ENCODE assay signal across 1 cellular context in genomic region chr3:58388550-58389061, GRCh38.
TF ChIP-seq lines count a peak whose summit lies in the region.

No MANE protein-coding gene starts in this region.

TF ChIP-seq in GM23338, 12 proteins besides CTCF, POLR2A, EP300 and RAD21 (continued from another document):
- TF ChIP-seq, protein P1, sequence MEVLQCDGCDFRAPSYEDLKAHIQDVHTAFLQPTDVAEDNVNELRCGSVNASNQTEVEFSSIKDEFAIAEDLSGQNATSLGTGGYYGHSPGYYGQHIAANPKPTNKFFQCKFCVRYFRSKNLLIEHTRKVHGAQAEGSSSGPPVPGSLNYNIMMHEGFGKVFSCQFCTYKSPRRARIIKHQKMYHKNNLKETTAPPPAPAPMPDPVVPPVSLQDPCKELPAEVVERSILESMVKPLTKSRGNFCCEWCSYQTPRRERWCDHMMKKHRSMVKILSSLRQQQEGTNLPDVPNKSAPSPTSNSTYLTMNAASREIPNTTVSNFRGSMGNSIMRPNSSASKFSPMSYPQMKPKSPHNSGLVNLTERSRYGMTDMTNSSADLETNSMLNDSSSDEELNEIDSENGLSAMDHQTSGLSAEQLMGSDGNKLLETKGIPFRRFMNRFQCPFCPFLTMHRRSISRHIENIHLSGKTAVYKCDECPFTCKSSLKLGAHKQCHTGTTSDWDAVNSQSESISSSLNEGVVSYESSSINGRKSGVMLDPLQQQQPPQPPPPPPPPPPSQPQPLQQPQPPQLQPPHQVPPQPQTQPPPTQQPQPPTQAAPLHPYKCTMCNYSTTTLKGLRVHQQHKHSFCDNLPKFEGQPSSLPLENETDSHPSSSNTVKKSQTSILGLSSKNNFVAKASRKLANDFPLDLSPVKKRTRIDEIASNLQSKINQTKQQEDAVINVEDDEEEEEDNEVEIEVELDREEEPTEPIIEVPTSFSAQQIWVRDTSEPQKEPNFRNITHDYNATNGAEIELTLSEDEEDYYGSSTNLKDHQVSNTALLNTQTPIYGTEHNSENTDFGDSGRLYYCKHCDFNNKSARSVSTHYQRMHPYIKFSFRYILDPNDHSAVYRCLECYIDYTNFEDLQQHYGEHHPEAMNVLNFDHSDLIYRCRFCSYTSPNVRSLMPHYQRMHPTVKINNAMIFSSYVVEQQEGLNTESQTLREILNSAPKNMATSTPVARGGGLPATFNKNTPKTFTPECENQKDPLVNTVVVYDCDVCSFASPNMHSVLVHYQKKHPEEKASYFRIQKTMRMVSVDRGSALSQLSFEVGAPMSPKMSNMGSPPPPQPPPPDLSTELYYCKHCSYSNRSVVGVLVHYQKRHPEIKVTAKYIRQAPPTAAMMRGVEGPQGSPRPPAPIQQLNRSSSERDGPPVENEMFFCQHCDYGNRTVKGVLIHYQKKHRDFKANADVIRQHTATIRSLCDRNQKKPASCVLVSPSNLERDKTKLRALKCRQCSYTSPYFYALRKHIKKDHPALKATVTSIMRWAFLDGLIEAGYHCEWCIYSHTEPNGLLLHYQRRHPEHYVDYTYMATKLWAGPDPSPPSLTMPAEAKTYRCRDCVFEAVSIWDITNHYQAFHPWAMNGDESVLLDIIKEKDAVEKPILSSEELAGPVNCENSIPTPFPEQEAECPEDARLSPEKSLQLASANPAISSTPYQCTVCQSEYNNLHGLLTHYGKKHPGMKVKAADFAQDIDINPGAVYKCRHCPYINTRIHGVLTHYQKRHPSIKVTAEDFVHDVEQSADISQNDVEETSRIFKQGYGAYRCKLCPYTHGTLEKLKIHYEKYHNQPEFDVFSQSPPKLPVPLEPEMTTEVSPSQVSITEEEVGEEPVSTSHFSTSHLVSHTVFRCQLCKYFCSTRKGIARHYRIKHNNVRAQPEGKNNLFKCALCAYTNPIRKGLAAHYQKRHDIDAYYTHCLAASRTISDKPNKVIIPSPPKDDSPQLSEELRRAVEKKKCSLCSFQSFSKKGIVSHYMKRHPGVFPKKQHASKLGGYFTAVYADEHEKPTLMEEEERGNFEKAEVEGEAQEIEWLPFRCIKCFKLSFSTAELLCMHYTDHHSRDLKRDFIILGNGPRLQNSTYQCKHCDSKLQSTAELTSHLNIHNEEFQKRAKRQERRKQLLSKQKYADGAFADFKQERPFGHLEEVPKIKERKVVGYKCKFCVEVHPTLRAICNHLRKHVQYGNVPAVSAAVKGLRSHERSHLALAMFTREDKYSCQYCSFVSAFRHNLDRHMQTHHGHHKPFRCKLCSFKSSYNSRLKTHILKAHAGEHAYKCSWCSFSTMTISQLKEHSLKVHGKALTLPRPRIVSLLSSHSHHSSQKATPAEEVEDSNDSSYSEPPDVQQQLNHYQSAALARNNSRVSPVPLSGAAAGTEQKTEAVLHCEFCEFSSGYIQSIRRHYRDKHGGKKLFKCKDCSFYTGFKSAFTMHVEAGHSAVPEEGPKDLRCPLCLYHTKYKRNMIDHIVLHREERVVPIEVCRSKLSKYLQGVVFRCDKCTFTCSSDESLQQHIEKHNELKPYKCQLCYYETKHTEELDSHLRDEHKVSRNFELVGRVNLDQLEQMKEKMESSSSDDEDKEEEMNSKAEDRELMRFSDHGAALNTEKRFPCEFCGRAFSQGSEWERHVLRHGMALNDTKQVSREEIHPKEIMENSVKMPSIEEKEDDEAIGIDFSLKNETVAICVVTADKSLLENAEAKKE (CRISPR knock-in tag; IDR thresholded peaks at IDR 0.05), result no peak
- no peak for TF ChIP-seq ZNF114 (CRISPR knock-in tag; IDR thresholded peaks at IDR 0.05)
- TF ChIP-seq JUNB (IDR thresholded peaks at IDR 0.05; ENCODE audit: unreplicated experiment), result no peak
- TF ChIP-seq ZNF331 (CRISPR knock-in tag; IDR thresholded peaks at IDR 0.05; ENCODE audit: low read depth), result no peak
- TF ChIP-seq EZH2phosphoT487 (IDR thresholded peaks at IDR 0.05; ENCODE audit: unreplicated experiment), result no peak
- no peak for TF ChIP-seq POLR2AphosphoS5 (IDR thresholded peaks at IDR 0.05; ENCODE audit: low read depth)
- TF ChIP-seq, protein P2, sequence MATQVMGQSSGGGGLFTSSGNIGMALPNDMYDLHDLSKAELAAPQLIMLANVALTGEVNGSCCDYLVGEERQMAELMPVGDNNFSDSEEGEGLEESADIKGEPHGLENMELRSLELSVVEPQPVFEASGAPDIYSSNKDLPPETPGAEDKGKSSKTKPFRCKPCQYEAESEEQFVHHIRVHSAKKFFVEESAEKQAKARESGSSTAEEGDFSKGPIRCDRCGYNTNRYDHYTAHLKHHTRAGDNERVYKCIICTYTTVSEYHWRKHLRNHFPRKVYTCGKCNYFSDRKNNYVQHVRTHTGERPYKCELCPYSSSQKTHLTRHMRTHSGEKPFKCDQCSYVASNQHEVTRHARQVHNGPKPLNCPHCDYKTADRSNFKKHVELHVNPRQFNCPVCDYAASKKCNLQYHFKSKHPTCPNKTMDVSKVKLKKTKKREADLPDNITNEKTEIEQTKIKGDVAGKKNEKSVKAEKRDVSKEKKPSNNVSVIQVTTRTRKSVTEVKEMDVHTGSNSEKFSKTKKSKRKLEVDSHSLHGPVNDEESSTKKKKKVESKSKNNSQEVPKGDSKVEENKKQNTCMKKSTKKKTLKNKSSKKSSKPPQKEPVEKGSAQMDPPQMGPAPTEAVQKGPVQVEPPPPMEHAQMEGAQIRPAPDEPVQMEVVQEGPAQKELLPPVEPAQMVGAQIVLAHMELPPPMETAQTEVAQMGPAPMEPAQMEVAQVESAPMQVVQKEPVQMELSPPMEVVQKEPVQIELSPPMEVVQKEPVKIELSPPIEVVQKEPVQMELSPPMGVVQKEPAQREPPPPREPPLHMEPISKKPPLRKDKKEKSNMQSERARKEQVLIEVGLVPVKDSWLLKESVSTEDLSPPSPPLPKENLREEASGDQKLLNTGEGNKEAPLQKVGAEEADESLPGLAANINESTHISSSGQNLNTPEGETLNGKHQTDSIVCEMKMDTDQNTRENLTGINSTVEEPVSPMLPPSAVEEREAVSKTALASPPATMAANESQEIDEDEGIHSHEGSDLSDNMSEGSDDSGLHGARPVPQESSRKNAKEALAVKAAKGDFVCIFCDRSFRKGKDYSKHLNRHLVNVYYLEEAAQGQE (IDR thresholded peaks at IDR 0.05; ENCODE audit: unreplicated experiment), result no peak
- no peak for TF ChIP-seq STAT1 (IDR thresholded peaks at IDR 0.05; ENCODE audit: unreplicated experiment)
- TF ChIP-seq CREB1 (CRISPR knock-in tag; IDR thresholded peaks at IDR 0.05; ENCODE audit: low read depth), result no peak
- TF ChIP-seq ETS1 (IDR thresholded peaks at IDR 0.05), result no peak
- TF ChIP-seq EZH2 (IDR thresholded peaks at IDR 0.05; ENCODE audit: low read depth, unreplicated experiment), result no peak
